8 cellular contexts compared by ENCODE assay signal in genomic region chr16:84819644-84820304, GRCh38. TPM values are rescaled to one million over a fixed set of nuclear protein-coding genes. Genes with fewer than 3 reads are reported as not detected.
DNase-seq lines count a peak whose midpoint lies in the region; ATAC-seq and TF ChIP-seq lines count a peak whose summit lies in the region.

A gene with protein sequence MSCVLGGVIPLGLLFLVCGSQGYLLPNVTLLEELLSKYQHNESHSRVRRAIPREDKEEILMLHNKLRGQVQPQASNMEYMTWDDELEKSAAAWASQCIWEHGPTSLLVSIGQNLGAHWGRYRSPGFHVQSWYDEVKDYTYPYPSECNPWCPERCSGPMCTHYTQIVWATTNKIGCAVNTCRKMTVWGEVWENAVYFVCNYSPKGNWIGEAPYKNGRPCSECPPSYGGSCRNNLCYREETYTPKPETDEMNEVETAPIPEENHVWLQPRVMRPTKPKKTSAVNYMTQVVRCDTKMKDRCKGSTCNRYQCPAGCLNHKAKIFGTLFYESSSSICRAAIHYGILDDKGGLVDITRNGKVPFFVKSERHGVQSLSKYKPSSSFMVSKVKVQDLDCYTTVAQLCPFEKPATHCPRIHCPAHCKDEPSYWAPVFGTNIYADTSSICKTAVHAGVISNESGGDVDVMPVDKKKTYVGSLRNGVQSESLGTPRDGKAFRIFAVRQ (plus strand): TSS chr16:84819985. CDS start chr16:84838496, 18,511 bp downstream.

- peaks cover 0 to 8% of the 10 kb centered on the region in 2 donors for H3K36me3 Mint-ChIP-seq in naive B cell

- H3K4me3 ChIP-seq in fibroblast of mammary gland (ENCODE audit: control insufficient read depth, low read depth, low read length) = peak within 1 kb of the TSS; percentile 72

- ATAC-seq in naive B cell (ENCODE audit: low read depth in 2 of 2) = peak; percentile 95 to 98
- no peak for ATAC-seq in GM18907 (IDR thresholded peaks at IDR 0.05; ENCODE audit: unreplicated experiment)

- H3K27me3 Mint-ChIP-seq in naive B cell = peaks cover 30 to 63% (median 48%) of the 10 kb centered on the region in 3 donors

- no peak for TF ChIP-seq CTCF in fibroblast of mammary gland (conservative IDR thresholded peaks at IDR 0.05; ENCODE audit: control insufficient read depth, insufficient read depth, low read depth, low read length)

- H3K27ac Mint-ChIP-seq in naive B cell = no peak within 1 kb of the TSS

- peaks cover 0 to 8% (median 2%) of the 10 kb centered on the region in 7 donors for H3K9me3 Mint-ChIP-seq in naive B cell

- DNase-seq in DMS53 (lab: John Stamatoyannopoulos, UW) (peak; percentile 96), Kasumi-1 (lab: John Stamatoyannopoulos, UW) (peak; percentile 68 to 78), RPMI7951 (ENCODE audit: low read depth) (peak; percentile 88), fibroblast of mammary gland (ENCODE audit: low read depth) (peak; percentile 82), naive B cell (peak; percentile 68)
- peak; percentile 83 for DNase-seq in activated T-helper 9 cell treated with anti-CD3 and anti-CD28 coated beads, Interleukin-2, amount 50 U/mL, for 16 hours (ENCODE audit: low read depth)
- DNase-seq in stimulated activated CD8-positive, alpha-beta memory T cell treated with anti-CD3 and anti-CD28 coated beads, Interleukin-7, amount 100 ng/mL, for 1 hour (ENCODE audit: low read depth in 2 of 2) = peak; percentile 55 to 65

- H3K4me1 Mint-ChIP-seq in naive B cell = peaks cover 9 to 11% (median 9%) of the 10 kb centered on the region in 3 donors

- peak within 1 kb of the TSS; percentile 29 to 80 (median 74) for H3K4me3 Mint-ChIP-seq in naive B cell

RNA-seq across cellular contexts. Expression of the gene that starts here (rescaled TPM):
- total RNA-seq in RPMI7951 (2014; rRNA removed; shearing (Covaris generic)) = 7.9 and 8.8 TPM in 2 replicates
- polyA plus RNA-seq in naive B cell (ENCODE audit: low read depth in 6 of 6) = under 1 TPM in 3 of 6 donors, not detected in 3; 0.08 to 0.87 (median 0.32) TPM

Comparison
In these comparisons a context has a peak if more than half of its experiments do, and no peak if none do; other contexts are left out.
1. Peak in DNase-seq and ATAC-seq in naive B cell; RNA of the gene not detected or under 1 TPM.